9 cellular contexts compared by ENCODE assay signal in the genomic region with DNA sequence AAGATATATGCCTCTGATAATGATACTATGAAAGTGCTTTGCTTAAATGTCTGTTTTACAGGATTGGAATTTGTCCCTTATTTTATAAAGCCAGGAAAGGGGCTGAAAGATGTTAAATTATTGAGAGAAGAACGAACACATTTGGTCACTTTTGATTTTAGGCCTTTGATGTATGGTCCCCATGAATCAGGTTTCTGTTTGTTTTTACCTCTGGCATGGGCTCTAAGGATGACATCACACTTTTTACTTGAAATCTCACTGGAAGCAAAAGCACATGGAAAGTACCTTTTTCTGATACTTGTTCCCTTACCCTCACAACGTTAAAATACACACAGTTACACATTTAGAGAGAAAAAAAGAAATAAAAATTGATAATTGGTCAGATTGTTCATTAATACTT. TPM values are rescaled to one million over a fixed set of nuclear protein-coding genes. Genes with fewer than 3 reads are reported as not detected.
DNase-seq lines count a peak whose midpoint lies in the region; ATAC-seq, FAIRE-seq and TF ChIP-seq lines count a peak whose summit lies in the region.
"Had no signal": no experiment of that assay in that cellular context is flagged by ENCODE, and none has a peak within 500 bp of the region (broad histone marks: within the 10 kb centered on the region; RNA-seq: fewer than 3 reads in every experiment).

No MANE protein-coding gene starts in this region.

- H3K27me3 Mint-ChIP-seq in activated T-cell treated with anti-CD3 and anti-CD28 coated beads, Interleukin-2, amount 50 U/mL, for 72 hours (ENCODE audit: low read depth): no peaks in the 10 kb centered on the region
- no peaks in the 10 kb centered on the region for H3K27me3 Mint-ChIP-seq in central memory CD8-positive, alpha-beta T cell

- peak overlapping the region; percentile 95 for H3K27ac Mint-ChIP-seq in activated T-cell treated with anti-CD3 and anti-CD28 coated beads, Interleukin-2, amount 50 U/mL, for 72 hours
- peak overlapping the region; percentile 93 for H3K27ac Mint-ChIP-seq in central memory CD8-positive, alpha-beta T cell (ENCODE audit: low read depth)
- H3K27ac Mint-ChIP-seq in stimulated activated effector memory CD8-positive, alpha-beta T cell treated with anti-CD3 and anti-CD28 coated beads, Interleukin-12 subunit alpha, Interleukin-12 subunit beta, amount 100 ng/mL, for 72 hours: peak overlapping the region; percentile 92

- ATAC-seq in activated T-cell treated with anti-CD3 and anti-CD28 coated beads, Interleukin-2, amount 50 U/mL, for 72 hours (replicated peaks in 1 of 2): peak; percentile 43 to 49
- ATAC-seq in central memory CD8-positive, alpha-beta T cell (replicated peaks; ENCODE audit: extremely low read depth, poor library complexity, severe bottlenecking): no peak
- ATAC-seq in stimulated activated effector memory CD8-positive, alpha-beta T cell treated with anti-CD3 and anti-CD28 coated beads, Interleukin-12 subunit alpha, Interleukin-12 subunit beta, amount 100 ng/mL, for 72 hours: peak; percentile 39
- no peak for ATAC-seq in GM19328 (IDR thresholded peaks at IDR 0.05; ENCODE audit: unreplicated experiment)

- H3K4me1 Mint-ChIP-seq in activated T-cell treated with anti-CD3 and anti-CD28 coated beads, Interleukin-2, amount 50 U/mL, for 72 hours (ENCODE audit: low read depth): peaks cover 100% of the 10 kb centered on the region
- H3K4me1 Mint-ChIP-seq in central memory CD8-positive, alpha-beta T cell: peaks cover 82% of the 10 kb centered on the region
- peaks cover 91% of the 10 kb centered on the region for H3K4me1 Mint-ChIP-seq in stimulated activated effector memory CD8-positive, alpha-beta T cell treated with anti-CD3 and anti-CD28 coated beads, Interleukin-12 subunit alpha, Interleukin-12 subunit beta, amount 100 ng/mL, for 72 hours

- no peak for FAIRE-seq in GM12892 (lab: Jason Lieb, UNC)

- no peak for TF ChIP-seq POLR2A in GM12892 (IDR thresholded peaks at IDR 0.05; ENCODE audit: low read depth, low read length)

- peak overlapping the region; percentile 76 to 88 for H3K4me3 Mint-ChIP-seq in activated T-cell treated with anti-CD3 and anti-CD28 coated beads, Interleukin-2, amount 50 U/mL, for 72 hours
- H3K4me3 Mint-ChIP-seq in central memory CD8-positive, alpha-beta T cell: peak overlapping the region; percentile 75
- H3K4me3 Mint-ChIP-seq in stimulated activated effector memory CD8-positive, alpha-beta T cell treated with anti-CD3 and anti-CD28 coated beads, Interleukin-12 subunit alpha, Interleukin-12 subunit beta, amount 100 ng/mL, for 72 hours: peak overlapping the region; percentile 68

- no peak for DNase-seq in activated T-cell treated with anti-CD3 and anti-CD28 coated beads, Interleukin-2, amount 50 U/mL, for 72 hours
- no peak for DNase-seq in activated T-cell treated with anti-CD3 and anti-CD28 coated beads, Interleukin-2, amount 50 U/mL, for 1 hour
- DNase-seq in NCI-H69 (lab: John Stamatoyannopoulos, UW): peak; percentile 40
- no peak for DNase-seq in central memory CD8-positive, alpha-beta T cell (ENCODE audit: low spot score in 2 of 2)
- DNase-seq in stimulated activated effector memory CD8-positive, alpha-beta T cell treated with anti-CD3 and anti-CD28 coated beads, Interleukin-12 subunit alpha, Interleukin-12 subunit beta, amount 100 ng/mL, for 72 hours (ENCODE audit: low spot score in 2 of 2): no peak
- no peak for DNase-seq in NCI-H1436 treated with DMSO at 0.1 percent for 48 hours (lab: John Stamatoyannopoulos, UW)
- DNase-seq in GM12892 (ENCODE audit: insufficient read length): no peak
- DNase-seq: lower lobe of right lung had no signal

- peaks cover 13 to 16% of the 10 kb centered on the region in 2 donors for H3K36me3 Mint-ChIP-seq in activated T-cell treated with anti-CD3 and anti-CD28 coated beads, Interleukin-2, amount 50 U/mL, for 72 hours (ENCODE audit: insufficient read depth in 2 of 2)
- peaks cover 37% of the 10 kb centered on the region for H3K36me3 Mint-ChIP-seq in central memory CD8-positive, alpha-beta T cell (ENCODE audit: insufficient read depth)
- H3K36me3 Mint-ChIP-seq in stimulated activated effector memory CD8-positive, alpha-beta T cell treated with anti-CD3 and anti-CD28 coated beads, Interleukin-12 subunit alpha, Interleukin-12 subunit beta, amount 100 ng/mL, for 72 hours: peaks cover 86% of the 10 kb centered on the region

- H3K9me3 Mint-ChIP-seq in activated T-cell treated with anti-CD3 and anti-CD28 coated beads, Interleukin-2, amount 50 U/mL, for 72 hours: no peaks in the 10 kb centered on the region
- no peaks in the 10 kb centered on the region for H3K9me3 Mint-ChIP-seq in central memory CD8-positive, alpha-beta T cell
- no peaks in the 10 kb centered on the region for H3K9me3 Mint-ChIP-seq in stimulated activated effector memory CD8-positive, alpha-beta T cell treated with anti-CD3 and anti-CD28 coated beads, Interleukin-12 subunit alpha, Interleukin-12 subunit beta, amount 100 ng/mL, for 72 hours

RNA-seq across cellular contexts. Expression of a gene that starts 6.9 kb away (rescaled TPM):
- total RNA-seq in activated T-cell treated with anti-CD3 and anti-CD28 coated beads, Interleukin-2, amount 50 U/mL, for 72 hours: 10 to 100 TPM; 72.9 to 77.9 TPM
- polyA plus RNA-seq in GM12892 (2012; ENCODE audit: missing spikeins): 13.8 TPM

Comparison
In these comparisons a context has a peak if more than half of its experiments do, and no peak if none do; other contexts are left out.
1. ATAC-seq: peak in activated T-cell treated with anti-CD3 and anti-CD28 coated beads, Interleukin-2, amount 50 U/mL, for 72 hours (2 of 2) and stimulated activated effector memory CD8-positive, alpha-beta T cell treated with anti-CD3 and anti-CD28 coated beads, Interleukin-12 subunit alpha, Interleukin-12 subunit beta, amount 100 ng/mL, for 72 hours (single experiment); none in central memory CD8-positive, alpha-beta T cell (single experiment) and GM19328 (single experiment).
2. Peak in every context shown above with its lines, with median percentiles within 50 percentile points of each other: H3K27ac Mint-ChIP-seq and H3K4me3 Mint-ChIP-seq.